Comparison of ENCODE assay signal across 23 cellular contexts in the genomic region with DNA sequence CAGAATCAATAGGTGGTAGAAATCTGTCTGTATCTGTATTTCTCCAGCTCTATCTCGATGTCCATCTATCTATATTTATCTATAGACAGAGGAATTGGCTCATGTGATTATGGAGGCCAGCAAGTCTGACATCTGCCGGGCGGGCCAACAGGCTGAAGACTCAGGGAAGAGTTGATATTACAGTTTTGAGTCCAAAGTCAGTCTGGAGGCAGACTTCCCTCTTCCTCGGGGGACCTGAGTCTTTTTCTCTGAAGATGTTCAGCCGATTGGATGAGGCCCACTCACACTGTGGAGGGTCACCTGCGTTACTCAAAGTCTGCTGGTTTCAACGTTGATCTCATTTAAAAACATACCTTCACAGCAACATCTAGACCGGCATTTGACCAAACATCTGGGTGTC.
"Had no signal": no experiment of that assay in that cellular context is flagged by ENCODE, and none has a peak within 500 bp of the region (broad histone marks: within the 10 kb centered on the region; RNA-seq: fewer than 3 reads in every experiment).

No MANE protein-coding gene starts in this region.

- H3K36me3 ChIP-seq: colonic mucosa, esophagus squamous epithelium, gastrocnemius medialis, gastroesophageal sphincter, heart left ventricle, heart right ventricle had no signal

- ATAC-seq: effector memory CD8-positive, alpha-beta T cell; esophagus mucosa; foreskin keratinocyte; gastrocnemius medialis; gastroesophageal sphincter; heart left ventricle; heart right ventricle had no signal

- H3K27ac ChIP-seq: colonic mucosa, coronary artery, dorsolateral prefrontal cortex, epithelial cell of prostate, esophagus squamous epithelium, foreskin keratinocyte, gastrocnemius medialis, gastroesophageal sphincter, heart left ventricle, heart right ventricle had no signal

- H3K9me3 ChIP-seq: colonic mucosa, esophagus squamous epithelium, gastrocnemius medialis, gastroesophageal sphincter, heart left ventricle, heart right ventricle had no signal

- H3K4me3 ChIP-seq: colonic mucosa, coronary artery, dorsolateral prefrontal cortex, esophagus squamous epithelium, gastrocnemius medialis, gastroesophageal sphincter, heart left ventricle, heart right ventricle had no signal

- H3K27me3 ChIP-seq: colonic mucosa, dorsolateral prefrontal cortex had no signal

- H3K4me1 ChIP-seq: colonic mucosa, foreskin keratinocyte, gastrocnemius medialis had no signal

- DNase-seq: colonic mucosa; cortex of kidney; dermis blood vessel endothelial cell; dorsolateral prefrontal cortex; effector CD4-positive, alpha-beta T cell; effector CD8-positive, alpha-beta T cell; effector memory CD4-positive, alpha-beta T cell; effector memory CD8-positive, alpha-beta T cell; endodermal cell; erythroblast; esophagus squamous epithelium; foreskin fibroblast; foreskin keratinocyte; foreskin melanocyte; gastrocnemius medialis; glutamatergic neuron; head of caudate nucleus; heart left ventricle; heart right ventricle had no signal
